In genomic region chr19:45350477-45351058, GRCh38 we compare ENCODE assay signal across 2 cellular contexts.
TF ChIP-seq lines count a peak whose summit lies in the region.

No MANE protein-coding gene starts in this region.

TF ChIP-seq in SK-N-SH, 30 proteins besides CTCF, POLR2A, EP300 and RAD21:
- TF ChIP-seq TEAD4 (IDR thresholded peaks at IDR 0.05; ENCODE audit: borderline replicate concordance, insufficient read depth) (no peak), MXI1 (IDR thresholded peaks at IDR 0.05; ENCODE audit: low read depth, low read length) (no peak), RXRA (IDR thresholded peaks at IDR 0.05; ENCODE audit: borderline replicate concordance, low read depth) (no peak), USF1 (IDR thresholded peaks at IDR 0.05; ENCODE audit: borderline replicate concordance, low read depth) (no peak), NFIC (IDR thresholded peaks at IDR 0.05; ENCODE audit: borderline replicate concordance) (no peak), SIN3A (IDR thresholded peaks at IDR 0.05; ENCODE audit: borderline replicate concordance, low read depth, low read length) (no peak), PBX3 (IDR thresholded peaks at IDR 0.05) (no peak), FOXM1 (IDR thresholded peaks at IDR 0.05; ENCODE audit: low read depth) (no peak), EZH2phosphoT487 (IDR thresholded peaks at IDR 0.05; ENCODE audit: borderline replicate concordance, low read depth) (no peak), MEF2A (IDR thresholded peaks at IDR 0.05; ENCODE audit: borderline replicate concordance, low read depth) (no peak), NRF1 (IDR thresholded peaks at IDR 0.05; ENCODE audit: low read depth, low read length) (no peak), ELF1 (IDR thresholded peaks at IDR 0.05) (no peak), FOXJ3 (CRISPR knock-in tag; IDR thresholded peaks at IDR 0.05) (no peak)

TF ChIP-seq in SK-N-SH treated with all-trans-retinoic acid at 6 μM for 48 hours, 23 proteins besides CTCF, POLR2A, EP300 and RAD21:
- no peak for TF ChIP-seq TCF4 (CRISPR knock-in tag; IDR thresholded peaks at IDR 0.05; ENCODE audit: borderline replicate concordance)
- TF ChIP-seq CSRNP3 (CRISPR knock-in tag; IDR thresholded peaks at IDR 0.05): no peak
